Comparison of ENCODE assay signal across 27 cellular contexts in genomic region chr20:5977975-5978374, GRCh38.
"Had no signal": no experiment of that assay in that cellular context is flagged by ENCODE, and none has a peak within 500 bp of the region (broad histone marks: within the 10 kb centered on the region; RNA-seq: fewer than 3 reads in every experiment).

No MANE protein-coding gene starts in this region.

- H3K36me3 ChIP-seq: thoracic aorta, uterus had no signal

- H3K4me3 Mint-ChIP-seq: immature natural killer cell; naive thymus-derived CD8-positive, alpha-beta T cell; nephron progenitor cell; neural progenitor cell; stimulated activated effector memory CD8-positive, alpha-beta T cell treated with anti-CD3 and anti-CD28 coated beads, Interleukin-12 subunit alpha, Interleukin-12 subunit beta, amount 100 ng/mL, for 72 hours; stimulated activated naive CD8-positive, alpha-beta T cell treated with anti-CD3 and anti-CD28 coated beads, Interleukin-15, Interleukin-2, amounts not matched to agents 100 ng/mL and 50 ng/mL, for 24 hours; type B pancreatic cell had no signal

- H3K9me3 ChIP-seq: left lung, lower lobe of right lung, neutrophil, right atrium auricular region, sigmoid colon, spleen, suprapubic skin, thoracic aorta, tibial artery, uterus had no signal

- H3K9ac ChIP-seq: neural progenitor cell, parathyroid adenoma had no signal

- H2AFZ ChIP-seq: neural progenitor cell, parathyroid adenoma had no signal

- H3K27me3 ChIP-seq: left lung, neural progenitor cell, neutrophil, right atrium auricular region, sigmoid colon, spleen, suprapubic skin, tibial artery, uterus had no signal

- H3K9me3 Mint-ChIP-seq: immature natural killer cell; naive thymus-derived CD8-positive, alpha-beta T cell; nephron progenitor cell; neural progenitor cell; stimulated activated effector memory CD8-positive, alpha-beta T cell treated with anti-CD3 and anti-CD28 coated beads, Interleukin-12 subunit alpha, Interleukin-12 subunit beta, amount 100 ng/mL, for 72 hours; stimulated activated naive CD8-positive, alpha-beta T cell treated with anti-CD3 and anti-CD28 coated beads, Interleukin-15, Interleukin-2, amounts not matched to agents 100 ng/mL and 50 ng/mL, for 24 hours; type B pancreatic cell had no signal

- H3K27me3 Mint-ChIP-seq: naive thymus-derived CD8-positive, alpha-beta T cell; stimulated activated naive CD8-positive, alpha-beta T cell treated with anti-CD3 and anti-CD28 coated beads, Interleukin-15, Interleukin-2, amounts not matched to agents 100 ng/mL and 50 ng/mL, for 24 hours; type B pancreatic cell had no signal

- DNase-seq: hypothalamus; immature natural killer cell; kidney; left colon; left lung; lower lobe of right lung; mammary epithelial cell; mesenchymal stem cell; naive thymus-derived CD8-positive, alpha-beta T cell; nephron progenitor cell; occipital lobe; sigmoid colon; small intestine; spleen; stimulated activated CD4-positive, alpha-beta T cell treated with anti-CD3 and anti-CD28 coated beads, Interleukin-4, amount 100 ng/mL, for 24 hours; stimulated activated naive CD4-positive, alpha-beta T cell; tibial artery; uterus had no signal

- H3K27ac ChIP-seq: left lung, lower lobe of right lung, neural progenitor cell, neutrophil, parathyroid adenoma, right atrium auricular region, sigmoid colon, spleen, suprapubic skin, thoracic aorta, tibial artery, uterus had no signal

- H3K79me2 ChIP-seq: parathyroid adenoma had no signal

- H3K4me2 ChIP-seq: neural progenitor cell had no signal

- H3K4me3 ChIP-seq: left lung, lower lobe of right lung, neural progenitor cell, right atrium auricular region, sigmoid colon, spleen, suprapubic skin, thoracic aorta, tibial artery, uterus had no signal

- H3K27ac Mint-ChIP-seq: naive thymus-derived CD8-positive, alpha-beta T cell; nephron progenitor cell; neural progenitor cell; stimulated activated effector memory CD8-positive, alpha-beta T cell treated with anti-CD3 and anti-CD28 coated beads, Interleukin-12 subunit alpha, Interleukin-12 subunit beta, amount 100 ng/mL, for 72 hours; stimulated activated naive CD8-positive, alpha-beta T cell treated with anti-CD3 and anti-CD28 coated beads, Interleukin-15, Interleukin-2, amounts not matched to agents 100 ng/mL and 50 ng/mL, for 24 hours; type B pancreatic cell had no signal

- ATAC-seq: left lung; lower lobe of right lung; naive thymus-derived CD8-positive, alpha-beta T cell; stimulated activated effector memory CD8-positive, alpha-beta T cell treated with anti-CD3 and anti-CD28 coated beads, Interleukin-12 subunit alpha, Interleukin-12 subunit beta, amount 100 ng/mL, for 72 hours had no signal

- H3K4me1 Mint-ChIP-seq: immature natural killer cell; nephron progenitor cell; neural progenitor cell; stimulated activated effector memory CD8-positive, alpha-beta T cell treated with anti-CD3 and anti-CD28 coated beads, Interleukin-12 subunit alpha, Interleukin-12 subunit beta, amount 100 ng/mL, for 72 hours had no signal

- H3K4me1 ChIP-seq: lower lobe of right lung, neural progenitor cell, parathyroid adenoma, right atrium auricular region, sigmoid colon, spleen, suprapubic skin, tibial artery, uterus had no signal
